ENCODE assay signal across 21 cellular contexts in genomic region chr17:80742091-80742490, GRCh38.
A peak's percentile ranks its signal among the peaks of the same experiment; 100 is the strongest.
DNase-seq lines count a peak whose midpoint lies in the region; ATAC-seq, FAIRE-seq and TF ChIP-seq lines count a peak whose summit lies in the region.
"Had no signal": no experiment of that assay in that cellular context is flagged by ENCODE, and none has a peak within 500 bp of the region (broad histone marks: within the 10 kb centered on the region; RNA-seq: fewer than 3 reads in every experiment).

No MANE protein-coding gene starts in this region.

- intact Hi-C loops in activated T-helper 1 cell treated with anti-CD3 and anti-CD28 coated beads, Interleukin-12 subunit alpha, Interleukin-12 subunit beta, Interleukin-2, Interleukin-4 antibody, amounts not matched to agents 30 ng/mL and 10 ng/mL and 1 ng/mL, durations not matched to agents 14 hours and 24 hours and 36 hours (cut with micrococcal nuclease): no loop called here
- intact Hi-C loops in kidney (cut with DNase I): no loop called here

- H3K36me3 ChIP-seq in GM23338 (ENCODE audit: insufficient read depth): peaks cover 7% of the 10 kb centered on the region; the same call in 1 of the 2 replicates
- H3K36me3 ChIP-seq in kidney (ENCODE audit: control insufficient read depth in 1 of 2, insufficient read depth in 2 of 2, low read length in 2 of 2): peaks cover 0 to 5% of the 10 kb centered on the region in 2 donors
- H3K36me3 ChIP-seq: left ventricle myocardium inferior, transverse colon had no signal

- ATAC-seq in GM23338: peak; percentile 31; the same call in 1 of the 3 replicates
- ATAC-seq in naive thymus-derived CD8-positive, alpha-beta T cell: no peak
- no peak for ATAC-seq in stimulated activated memory B cell treated with anti-CD40 and anti-IgM and Interleukin-4, amounts not matched to agents 10 μg/mL and 1 μg/mL and 100 μg/mL, for 72 hours
- ATAC-seq: gastroesophageal sphincter, right cardiac atrium had no signal

- POLR2A ChIA-PET in naive thymus-derived CD8-positive, alpha-beta T cell (lab: Charles Lee): interaction anchor here (1.1 kb wide), 1 partner anchor 49 kb away, joined by 3 read pairs; no protein-coding TSS in a partner anchor

- no peaks in the 10 kb centered on the region for H3K27me3 ChIP-seq in GM23338 (ENCODE audit: insufficient read depth)
- H3K27me3 ChIP-seq: dorsolateral prefrontal cortex, gastroesophageal sphincter, SJSA1, transverse colon had no signal

- no peaks in the 10 kb centered on the region for H3K9me3 ChIP-seq in kidney (ENCODE audit: control insufficient read depth in 1 of 2, low read length in 2 of 2)
- H3K9me3 ChIP-seq: gastroesophageal sphincter, left ventricle myocardium inferior, SJSA1, transverse colon had no signal

- H3K4me3 Mint-ChIP-seq in T-helper 2 cell treated with Interferon-gamma antibody and Interleukin-4, amounts not matched to agents 5 μg/mL and 100 μg/mL, for 36 hours: peak overlapping the region; percentile 11
- no peak overlapping the region for H3K4me3 Mint-ChIP-seq in GM23338
- H3K4me3 Mint-ChIP-seq in activated T-helper 1 cell treated with anti-CD3 and anti-CD28 coated beads, Interleukin-12 subunit alpha, Interleukin-12 subunit beta, Interleukin-2, Interleukin-4 antibody, amounts not matched to agents 30 ng/mL and 10 ng/mL and 1 ng/mL, durations not matched to agents 14 hours and 24 hours and 36 hours: peak overlapping the region; percentile 13
- peak overlapping the region in 8 of 10 donors; percentile 24 to 88 (median 82) for H3K4me3 Mint-ChIP-seq in naive thymus-derived CD8-positive, alpha-beta T cell
- no peak overlapping the region for H3K4me3 Mint-ChIP-seq in stimulated activated memory B cell treated with anti-CD40 and anti-IgM and Interleukin-4, amounts not matched to agents 10 μg/mL and 1 μg/mL and 100 μg/mL, for 72 hours

- H3K27ac ChIP-seq in GM23338 (ENCODE audit: low read depth) (no peak overlapping the region), kidney (ENCODE audit: low read depth in 2 of 2, low read length in 2 of 2) (no peak overlapping the region)
- H3K27ac ChIP-seq: C4-2B, gastroesophageal sphincter, left ventricle myocardium inferior, SJSA1, transverse colon had no signal

- H3K9ac ChIP-seq in kidney (ENCODE audit: low read length in 2 of 2): no peak overlapping the region

- no peaks in the 10 kb centered on the region for H3K27me3 Mint-ChIP-seq in T-helper 2 cell treated with Interferon-gamma antibody and Interleukin-4, amounts not matched to agents 5 μg/mL and 100 μg/mL, for 36 hours (ENCODE audit: low read depth)
- H3K27me3 Mint-ChIP-seq in GM23338 (ENCODE audit: insufficient read depth, low read depth, poor library complexity): peaks cover 4% of the 10 kb centered on the region
- no peaks in the 10 kb centered on the region for H3K27me3 Mint-ChIP-seq in activated T-helper 1 cell treated with anti-CD3 and anti-CD28 coated beads, Interleukin-12 subunit alpha, Interleukin-12 subunit beta, Interleukin-2, Interleukin-4 antibody, amounts not matched to agents 30 ng/mL and 10 ng/mL and 1 ng/mL, durations not matched to agents 14 hours and 24 hours and 36 hours (ENCODE audit: insufficient read depth)
- H3K27me3 Mint-ChIP-seq in naive thymus-derived CD8-positive, alpha-beta T cell: no peaks in the 10 kb centered on the region
- H3K27me3 Mint-ChIP-seq in stimulated activated memory B cell treated with anti-CD40 and anti-IgM and Interleukin-4, amounts not matched to agents 10 μg/mL and 1 μg/mL and 100 μg/mL, for 72 hours: no peaks in the 10 kb centered on the region

- no peak for DNase-seq in T-helper 2 cell treated with Interferon-gamma antibody and Interleukin-4, amounts not matched to agents 5 μg/mL and 100 μg/mL, for 36 hours (ENCODE audit: low spot score)
- no peak for DNase-seq in T-helper 2 cell
- DNase-seq in GM23338 (ENCODE audit: low spot score): no peak
- no peak for DNase-seq in activated T-helper 1 cell treated with anti-CD3 and anti-CD28 coated beads, Interleukin-12 subunit alpha, Interleukin-12 subunit beta, Interleukin-2, Interleukin-4 antibody, amounts not matched to agents 30 ng/mL and 10 ng/mL and 1 ng/mL, durations not matched to agents 14 hours and 24 hours and 36 hours (ENCODE audit: low spot score)
- DNase-seq in naive thymus-derived CD8-positive, alpha-beta T cell: no peak
- no peak for DNase-seq in kidney
- no peak for DNase-seq in NCI-H1105 (lab: John Stamatoyannopoulos, UW)
- DNase-seq: amygdala; left ventricle myocardium inferior; NCI-H187 treated with DMSO at 0.1 percent for 48 hours; NCI-H524 treated with DMSO at 0.1 percent for 48 hours; occipital lobe; right cardiac atrium; stimulated activated naive CD4-positive, alpha-beta T cell treated with Interleukin-2 at 50 U/mL for 16 hours; T-helper 9 cell; transverse colon had no signal

- H3K79me2 ChIP-seq in GM23338 (replicated peaks; ENCODE audit: insufficient read depth): no peaks in the 10 kb centered on the region

- peak overlapping the region; percentile 17 for H3K27ac Mint-ChIP-seq in T-helper 2 cell treated with Interferon-gamma antibody and Interleukin-4, amounts not matched to agents 5 μg/mL and 100 μg/mL, for 36 hours
- no peak overlapping the region for H3K27ac Mint-ChIP-seq in GM23338
- H3K27ac Mint-ChIP-seq in activated T-helper 1 cell treated with anti-CD3 and anti-CD28 coated beads, Interleukin-12 subunit alpha, Interleukin-12 subunit beta, Interleukin-2, Interleukin-4 antibody, amounts not matched to agents 30 ng/mL and 10 ng/mL and 1 ng/mL, durations not matched to agents 14 hours and 24 hours and 36 hours: peak overlapping the region; percentile 35
- peak overlapping the region; percentile 49 to 97 (median 92) for H3K27ac Mint-ChIP-seq in naive thymus-derived CD8-positive, alpha-beta T cell
- H3K27ac Mint-ChIP-seq in stimulated activated memory B cell treated with anti-CD40 and anti-IgM and Interleukin-4, amounts not matched to agents 10 μg/mL and 1 μg/mL and 100 μg/mL, for 72 hours: no peak overlapping the region

- H3K36me3 Mint-ChIP-seq in T-helper 2 cell treated with Interferon-gamma antibody and Interleukin-4, amounts not matched to agents 5 μg/mL and 100 μg/mL, for 36 hours (ENCODE audit: low read depth): peaks cover 46% of the 10 kb centered on the region
- H3K36me3 Mint-ChIP-seq in GM23338 (ENCODE audit: low read depth): peaks cover 34% of the 10 kb centered on the region
- peaks cover 41% of the 10 kb centered on the region for H3K36me3 Mint-ChIP-seq in activated T-helper 1 cell treated with anti-CD3 and anti-CD28 coated beads, Interleukin-12 subunit alpha, Interleukin-12 subunit beta, Interleukin-2, Interleukin-4 antibody, amounts not matched to agents 30 ng/mL and 10 ng/mL and 1 ng/mL, durations not matched to agents 14 hours and 24 hours and 36 hours (ENCODE audit: low read depth)
- H3K36me3 Mint-ChIP-seq in naive thymus-derived CD8-positive, alpha-beta T cell: peaks cover 0 to 6% (median 0%) of the 10 kb centered on the region in 3 donors
- H3K36me3 Mint-ChIP-seq in stimulated activated memory B cell treated with anti-CD40 and anti-IgM and Interleukin-4, amounts not matched to agents 10 μg/mL and 1 μg/mL and 100 μg/mL, for 72 hours: peaks cover 36% of the 10 kb centered on the region

- H3F3A ChIP-seq in GM23338 (replicated peaks; ENCODE audit: low read depth): 0 out of 2 replicates have a peak, but pooled peaks cover 3% of the 10 kb centered on the region

- peaks cover 44% of the 10 kb centered on the region for H3K4me1 Mint-ChIP-seq in T-helper 2 cell treated with Interferon-gamma antibody and Interleukin-4, amounts not matched to agents 5 μg/mL and 100 μg/mL, for 36 hours (ENCODE audit: low read depth)
- H3K4me1 Mint-ChIP-seq in GM23338: peaks cover 22% of the 10 kb centered on the region
- H3K4me1 Mint-ChIP-seq in activated T-helper 1 cell treated with anti-CD3 and anti-CD28 coated beads, Interleukin-12 subunit alpha, Interleukin-12 subunit beta, Interleukin-2, Interleukin-4 antibody, amounts not matched to agents 30 ng/mL and 10 ng/mL and 1 ng/mL, durations not matched to agents 14 hours and 24 hours and 36 hours (ENCODE audit: low read depth): peaks cover 66% of the 10 kb centered on the region
- peaks cover 37 to 75% (median 73%) of the 10 kb centered on the region in 4 donors for H3K4me1 Mint-ChIP-seq in naive thymus-derived CD8-positive, alpha-beta T cell
- H3K4me1 Mint-ChIP-seq in stimulated activated memory B cell treated with anti-CD40 and anti-IgM and Interleukin-4, amounts not matched to agents 10 μg/mL and 1 μg/mL and 100 μg/mL, for 72 hours: peaks cover 34% of the 10 kb centered on the region

- H3K4me1 ChIP-seq in GM23338 (ENCODE audit: insufficient read depth) (0 out of 2 replicates have a peak, but pooled peaks cover 13% of the 10 kb centered on the region), kidney (ENCODE audit: control insufficient read depth in 1 of 2, insufficient read depth in 1 of 2, low read depth in 1 of 2, low read length in 2 of 2) (peaks cover 0 to 9% of the 10 kb centered on the region in 2 donors)
- H3K4me1 ChIP-seq: gastroesophageal sphincter, transverse colon had no signal

- peaks cover 6% of the 10 kb centered on the region; the same call in 1 of the 2 replicates for H4K20me1 ChIP-seq in GM23338 (replicated peaks; ENCODE audit: insufficient read depth)

- TF ChIP-seq CTCF in GM23338 (conservative IDR thresholded peaks at IDR 0.05; ENCODE audit: low read depth in 2 of 2) (no peak), kidney (IDR thresholded peaks at IDR 0.05; ENCODE audit: borderline replicate concordance, extremely low read depth, insufficient read depth) (no peak)

- no peak overlapping the region for H3K4me2 ChIP-seq in GM23338

- no peaks in the 10 kb centered on the region for H3K9me2 ChIP-seq in GM23338 (ENCODE audit: insufficient read depth)

- peaks cover 5% of the 10 kb centered on the region for H3K9me3 Mint-ChIP-seq in T-helper 2 cell treated with Interferon-gamma antibody and Interleukin-4, amounts not matched to agents 5 μg/mL and 100 μg/mL, for 36 hours
- peaks cover 24% of the 10 kb centered on the region for H3K9me3 Mint-ChIP-seq in GM23338
- H3K9me3 Mint-ChIP-seq in activated T-helper 1 cell treated with anti-CD3 and anti-CD28 coated beads, Interleukin-12 subunit alpha, Interleukin-12 subunit beta, Interleukin-2, Interleukin-4 antibody, amounts not matched to agents 30 ng/mL and 10 ng/mL and 1 ng/mL, durations not matched to agents 14 hours and 24 hours and 36 hours: peaks cover 8% of the 10 kb centered on the region
- no peaks in the 10 kb centered on the region for H3K9me3 Mint-ChIP-seq in naive thymus-derived CD8-positive, alpha-beta T cell
- H3K9me3 Mint-ChIP-seq in stimulated activated memory B cell treated with anti-CD40 and anti-IgM and Interleukin-4, amounts not matched to agents 10 μg/mL and 1 μg/mL and 100 μg/mL, for 72 hours: no peaks in the 10 kb centered on the region

- H3K4me3 ChIP-seq in GM23338 (no peak overlapping the region), kidney (ENCODE audit: low read length in 2 of 2) (no peak overlapping the region)
- H3K4me3 ChIP-seq: gastroesophageal sphincter, left ventricle myocardium inferior, SJSA1, transverse colon had no signal

- no peak overlapping the region for H2AFZ ChIP-seq in GM23338

- no peak for FAIRE-seq in kidney (lab: Jason Lieb, UNC)

Comparison
In these comparisons a context has a peak if more than half of its experiments do, and no peak if none do; other contexts are left out.
1. H3K27ac Mint-ChIP-seq: peak in T-helper 2 cell treated with Interferon-gamma antibody and Interleukin-4, amounts not matched to agents 5 μg/mL and 100 μg/mL, for 36 hours (single experiment), activated T-helper 1 cell treated with anti-CD3 and anti-CD28 coated beads, Interleukin-12 subunit alpha, Interleukin-12 subunit beta, Interleukin-2, Interleukin-4 antibody, amounts not matched to agents 30 ng/mL and 10 ng/mL and 1 ng/mL, durations not matched to agents 14 hours and 24 hours and 36 hours (single experiment) and naive thymus-derived CD8-positive, alpha-beta T cell (10 of 10); none in GM23338 (single experiment) and stimulated activated memory B cell treated with anti-CD40 and anti-IgM and Interleukin-4, amounts not matched to agents 10 μg/mL and 1 μg/mL and 100 μg/mL, for 72 hours (single experiment).
2. H3K4me3 Mint-ChIP-seq: peak in T-helper 2 cell treated with Interferon-gamma antibody and Interleukin-4, amounts not matched to agents 5 μg/mL and 100 μg/mL, for 36 hours (single experiment), activated T-helper 1 cell treated with anti-CD3 and anti-CD28 coated beads, Interleukin-12 subunit alpha, Interleukin-12 subunit beta, Interleukin-2, Interleukin-4 antibody, amounts not matched to agents 30 ng/mL and 10 ng/mL and 1 ng/mL, durations not matched to agents 14 hours and 24 hours and 36 hours (single experiment) and naive thymus-derived CD8-positive, alpha-beta T cell (8 of 10); none in GM23338 (single experiment) and stimulated activated memory B cell treated with anti-CD40 and anti-IgM and Interleukin-4, amounts not matched to agents 10 μg/mL and 1 μg/mL and 100 μg/mL, for 72 hours (single experiment).